1 cellular context compared by ENCODE assay signal in the genomic region with DNA sequence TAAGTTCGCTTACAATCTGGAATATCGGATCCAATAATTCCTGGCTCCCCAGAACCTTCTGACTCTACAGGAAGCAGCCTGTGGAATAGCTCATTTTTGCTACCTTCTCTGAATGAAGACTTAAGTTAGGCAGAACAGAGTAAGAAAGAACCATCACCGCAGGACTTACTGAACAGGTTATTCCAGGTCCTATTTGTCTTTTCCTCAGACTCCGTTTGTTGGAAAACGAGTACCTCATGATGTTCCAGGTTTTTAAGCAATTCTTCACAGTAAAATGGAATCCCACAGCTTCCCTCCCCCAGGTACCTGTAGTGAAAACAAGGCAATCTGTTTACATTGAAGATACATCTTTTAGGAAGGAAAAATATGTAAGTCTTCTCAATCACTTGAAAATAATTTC.
TF ChIP-seq lines count a peak whose summit lies in the region.

No MANE protein-coding gene starts in this region.

TF ChIP-seq in GM23338, 12 proteins besides CTCF, POLR2A, EP300 and RAD21 (continued from another document):
- TF ChIP-seq, protein P1, sequence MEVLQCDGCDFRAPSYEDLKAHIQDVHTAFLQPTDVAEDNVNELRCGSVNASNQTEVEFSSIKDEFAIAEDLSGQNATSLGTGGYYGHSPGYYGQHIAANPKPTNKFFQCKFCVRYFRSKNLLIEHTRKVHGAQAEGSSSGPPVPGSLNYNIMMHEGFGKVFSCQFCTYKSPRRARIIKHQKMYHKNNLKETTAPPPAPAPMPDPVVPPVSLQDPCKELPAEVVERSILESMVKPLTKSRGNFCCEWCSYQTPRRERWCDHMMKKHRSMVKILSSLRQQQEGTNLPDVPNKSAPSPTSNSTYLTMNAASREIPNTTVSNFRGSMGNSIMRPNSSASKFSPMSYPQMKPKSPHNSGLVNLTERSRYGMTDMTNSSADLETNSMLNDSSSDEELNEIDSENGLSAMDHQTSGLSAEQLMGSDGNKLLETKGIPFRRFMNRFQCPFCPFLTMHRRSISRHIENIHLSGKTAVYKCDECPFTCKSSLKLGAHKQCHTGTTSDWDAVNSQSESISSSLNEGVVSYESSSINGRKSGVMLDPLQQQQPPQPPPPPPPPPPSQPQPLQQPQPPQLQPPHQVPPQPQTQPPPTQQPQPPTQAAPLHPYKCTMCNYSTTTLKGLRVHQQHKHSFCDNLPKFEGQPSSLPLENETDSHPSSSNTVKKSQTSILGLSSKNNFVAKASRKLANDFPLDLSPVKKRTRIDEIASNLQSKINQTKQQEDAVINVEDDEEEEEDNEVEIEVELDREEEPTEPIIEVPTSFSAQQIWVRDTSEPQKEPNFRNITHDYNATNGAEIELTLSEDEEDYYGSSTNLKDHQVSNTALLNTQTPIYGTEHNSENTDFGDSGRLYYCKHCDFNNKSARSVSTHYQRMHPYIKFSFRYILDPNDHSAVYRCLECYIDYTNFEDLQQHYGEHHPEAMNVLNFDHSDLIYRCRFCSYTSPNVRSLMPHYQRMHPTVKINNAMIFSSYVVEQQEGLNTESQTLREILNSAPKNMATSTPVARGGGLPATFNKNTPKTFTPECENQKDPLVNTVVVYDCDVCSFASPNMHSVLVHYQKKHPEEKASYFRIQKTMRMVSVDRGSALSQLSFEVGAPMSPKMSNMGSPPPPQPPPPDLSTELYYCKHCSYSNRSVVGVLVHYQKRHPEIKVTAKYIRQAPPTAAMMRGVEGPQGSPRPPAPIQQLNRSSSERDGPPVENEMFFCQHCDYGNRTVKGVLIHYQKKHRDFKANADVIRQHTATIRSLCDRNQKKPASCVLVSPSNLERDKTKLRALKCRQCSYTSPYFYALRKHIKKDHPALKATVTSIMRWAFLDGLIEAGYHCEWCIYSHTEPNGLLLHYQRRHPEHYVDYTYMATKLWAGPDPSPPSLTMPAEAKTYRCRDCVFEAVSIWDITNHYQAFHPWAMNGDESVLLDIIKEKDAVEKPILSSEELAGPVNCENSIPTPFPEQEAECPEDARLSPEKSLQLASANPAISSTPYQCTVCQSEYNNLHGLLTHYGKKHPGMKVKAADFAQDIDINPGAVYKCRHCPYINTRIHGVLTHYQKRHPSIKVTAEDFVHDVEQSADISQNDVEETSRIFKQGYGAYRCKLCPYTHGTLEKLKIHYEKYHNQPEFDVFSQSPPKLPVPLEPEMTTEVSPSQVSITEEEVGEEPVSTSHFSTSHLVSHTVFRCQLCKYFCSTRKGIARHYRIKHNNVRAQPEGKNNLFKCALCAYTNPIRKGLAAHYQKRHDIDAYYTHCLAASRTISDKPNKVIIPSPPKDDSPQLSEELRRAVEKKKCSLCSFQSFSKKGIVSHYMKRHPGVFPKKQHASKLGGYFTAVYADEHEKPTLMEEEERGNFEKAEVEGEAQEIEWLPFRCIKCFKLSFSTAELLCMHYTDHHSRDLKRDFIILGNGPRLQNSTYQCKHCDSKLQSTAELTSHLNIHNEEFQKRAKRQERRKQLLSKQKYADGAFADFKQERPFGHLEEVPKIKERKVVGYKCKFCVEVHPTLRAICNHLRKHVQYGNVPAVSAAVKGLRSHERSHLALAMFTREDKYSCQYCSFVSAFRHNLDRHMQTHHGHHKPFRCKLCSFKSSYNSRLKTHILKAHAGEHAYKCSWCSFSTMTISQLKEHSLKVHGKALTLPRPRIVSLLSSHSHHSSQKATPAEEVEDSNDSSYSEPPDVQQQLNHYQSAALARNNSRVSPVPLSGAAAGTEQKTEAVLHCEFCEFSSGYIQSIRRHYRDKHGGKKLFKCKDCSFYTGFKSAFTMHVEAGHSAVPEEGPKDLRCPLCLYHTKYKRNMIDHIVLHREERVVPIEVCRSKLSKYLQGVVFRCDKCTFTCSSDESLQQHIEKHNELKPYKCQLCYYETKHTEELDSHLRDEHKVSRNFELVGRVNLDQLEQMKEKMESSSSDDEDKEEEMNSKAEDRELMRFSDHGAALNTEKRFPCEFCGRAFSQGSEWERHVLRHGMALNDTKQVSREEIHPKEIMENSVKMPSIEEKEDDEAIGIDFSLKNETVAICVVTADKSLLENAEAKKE (CRISPR knock-in tag; IDR thresholded peaks at IDR 0.05) = no peak
- no peak for TF ChIP-seq EZH2 (IDR thresholded peaks at IDR 0.05; ENCODE audit: low read depth, unreplicated experiment)
- TF ChIP-seq NANOG (IDR thresholded peaks at IDR 0.05; ENCODE audit: borderline replicate concordance) = no peak
- no peak for TF ChIP-seq ZNF331 (CRISPR knock-in tag; IDR thresholded peaks at IDR 0.05; ENCODE audit: low read depth)
- TF ChIP-seq JUNB (IDR thresholded peaks at IDR 0.05; ENCODE audit: unreplicated experiment) = no peak
